ENCODE assay signal across 9 cellular contexts in the genomic region with DNA sequence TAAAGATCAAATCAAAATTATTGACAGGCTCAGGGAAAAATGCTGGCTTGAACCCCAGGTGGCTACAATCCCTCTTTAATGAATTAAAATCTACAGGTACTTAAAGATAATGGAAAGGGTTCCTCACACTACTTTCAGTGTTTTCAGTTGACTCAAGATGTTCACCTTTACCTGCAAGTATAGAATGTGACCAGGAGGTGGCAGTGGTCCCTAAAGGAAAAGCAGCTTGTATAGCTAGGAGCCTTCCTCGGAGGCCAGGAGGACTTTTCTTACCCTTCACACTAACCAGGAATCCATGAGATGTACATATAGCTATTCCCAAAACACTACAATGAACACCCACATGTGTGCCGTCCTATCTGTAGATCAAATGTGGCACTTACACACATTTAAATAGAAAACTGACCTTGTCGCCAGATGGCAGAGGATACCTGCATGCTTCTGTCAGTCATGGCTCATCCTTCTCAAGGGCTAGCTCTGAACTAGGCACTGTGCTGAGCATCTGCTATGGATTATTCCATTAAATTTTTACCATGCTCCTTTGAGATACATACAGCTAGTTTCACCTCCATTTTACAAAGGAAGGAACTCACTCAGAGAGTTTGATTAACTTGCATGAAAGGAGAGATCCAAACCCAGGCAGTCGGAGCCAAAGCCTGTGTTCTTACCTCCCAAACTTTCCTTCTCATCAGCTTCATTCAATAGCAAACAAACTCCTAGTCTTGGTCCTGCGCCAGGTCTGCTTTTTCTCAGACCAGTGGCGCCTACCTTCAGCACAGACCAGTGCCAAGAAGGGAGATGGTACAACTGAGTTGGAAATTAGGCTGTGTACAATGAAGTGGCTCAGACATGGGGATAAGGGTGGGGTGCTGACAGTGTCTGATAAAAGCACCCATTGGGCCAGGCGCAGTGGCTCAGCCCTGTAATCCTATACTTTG. TPM values are rescaled to one million over a fixed set of nuclear protein-coding genes. Genes with fewer than 3 reads are reported as not detected.
DNase-seq lines count a peak whose midpoint lies in the region; ATAC-seq, FAIRE-seq and TF ChIP-seq lines count a peak whose summit lies in the region.
"Had no signal": no experiment of that assay in that cellular context is flagged by ENCODE, and none has a peak within 500 bp of the region (broad histone marks: within the 10 kb centered on the region; RNA-seq: fewer than 3 reads in every experiment).

No MANE protein-coding gene starts in this region.

- H3K4me3 ChIP-seq in OCI-LY1 (ENCODE audit: low read depth, low read length, poor library complexity, severe bottlenecking) (no peak overlapping the region), osteoblast (ENCODE audit: insufficient read depth, low read length) (no peak overlapping the region), vagina (no peak overlapping the region)

- FAIRE-seq in D721Med (lab: Jason Lieb, UNC): no peak
- no peak for FAIRE-seq in HTR-8/SVneo (lab: Jason Lieb, UNC)
- no peak for FAIRE-seq in frontal cortex (lab: Jason Lieb, UNC)

- H3K9ac ChIP-seq in OCI-LY1 (ENCODE audit: low read length): no peak overlapping the region

- intact Hi-C loops in vagina (cut with DNase I): no loop called here

- H3K4me3 Mint-ChIP-seq in activated T-cell treated with anti-CD3 and anti-CD28 coated beads, Interleukin-2, amount 50 U/mL, for 72 hours: no peak overlapping the region
- H3K4me3 Mint-ChIP-seq: activated naive CD4-positive, alpha-beta T cell treated with anti-CD3 and anti-CD28 coated beads, Interleukin-2, amount 50 U/mL, for 24 hours had no signal

- no peaks in the 10 kb centered on the region for H3K27me3 Mint-ChIP-seq in activated T-cell treated with anti-CD3 and anti-CD28 coated beads, Interleukin-2, amount 50 U/mL, for 72 hours (ENCODE audit: low read depth)
- H3K27me3 Mint-ChIP-seq: activated naive CD4-positive, alpha-beta T cell treated with anti-CD3 and anti-CD28 coated beads, Interleukin-2, amount 50 U/mL, for 24 hours had no signal

- H4K20me1 ChIP-seq in OCI-LY1 (ENCODE audit: insufficient read depth, low read length) (no peaks in the 10 kb centered on the region), osteoblast (ENCODE audit: insufficient read depth, low read length) (no peaks in the 10 kb centered on the region)

- TF ChIP-seq POLR2A in vagina (IDR thresholded peaks at IDR 0.05): no peak

- H3K27me3 ChIP-seq in OCI-LY1 (ENCODE audit: insufficient read depth, low read length): no peaks in the 10 kb centered on the region; the same call in 1 of the 2 replicates
- H3K27me3 ChIP-seq in osteoblast (ENCODE audit: insufficient read depth, low read length): no peaks in the 10 kb centered on the region
- no peaks in the 10 kb centered on the region for H3K27me3 ChIP-seq in vagina

- H3K9me3 ChIP-seq in OCI-LY1 (ENCODE audit: low read length): no peaks in the 10 kb centered on the region
- no peaks in the 10 kb centered on the region for H3K9me3 ChIP-seq in osteoblast (ENCODE audit: low read depth, low read length)
- no peaks in the 10 kb centered on the region for H3K9me3 ChIP-seq in vagina

- H3K79me2 ChIP-seq in OCI-LY1 (ENCODE audit: insufficient read depth, low read length) (no peaks in the 10 kb centered on the region), osteoblast (ENCODE audit: insufficient read depth, low read length) (no peaks in the 10 kb centered on the region)

- no peaks in the 10 kb centered on the region for H3K36me3 ChIP-seq in OCI-LY1 (ENCODE audit: insufficient read depth, low read length)
- no peaks in the 10 kb centered on the region for H3K36me3 ChIP-seq in osteoblast (ENCODE audit: insufficient read depth, low read length)
- H3K36me3 ChIP-seq in vagina: no peaks in the 10 kb centered on the region

- H3K27ac ChIP-seq in OCI-LY1 (ENCODE audit: low read depth, low read length, poor library complexity, severe bottlenecking) (no peak overlapping the region), osteoblast (ENCODE audit: low read depth, low read length) (no peak overlapping the region), vagina (no peak overlapping the region)

- peaks cover 17% of the 10 kb centered on the region for H3K4me1 Mint-ChIP-seq in activated T-cell treated with anti-CD3 and anti-CD28 coated beads, Interleukin-2, amount 50 U/mL, for 72 hours (ENCODE audit: low read depth)
- H3K4me1 Mint-ChIP-seq: activated naive CD4-positive, alpha-beta T cell treated with anti-CD3 and anti-CD28 coated beads, Interleukin-2, amount 50 U/mL, for 24 hours had no signal

- ATAC-seq in activated T-cell treated with anti-CD3 and anti-CD28 coated beads, Interleukin-2, amount 50 U/mL, for 72 hours (replicated peaks in 1 of 2): peak; percentile 54 to 61

- H3K36me3 Mint-ChIP-seq in activated T-cell treated with anti-CD3 and anti-CD28 coated beads, Interleukin-2, amount 50 U/mL, for 72 hours (ENCODE audit: insufficient read depth in 2 of 2): no peaks in the 10 kb centered on the region
- H3K36me3 Mint-ChIP-seq: activated naive CD4-positive, alpha-beta T cell treated with anti-CD3 and anti-CD28 coated beads, Interleukin-2, amount 50 U/mL, for 24 hours had no signal

- H3K27ac Mint-ChIP-seq in activated T-cell treated with anti-CD3 and anti-CD28 coated beads, Interleukin-2, amount 50 U/mL, for 72 hours: no peak overlapping the region
- H3K27ac Mint-ChIP-seq: activated naive CD4-positive, alpha-beta T cell treated with anti-CD3 and anti-CD28 coated beads, Interleukin-2, amount 50 U/mL, for 24 hours had no signal

- H3K9me2 ChIP-seq in OCI-LY1 (ENCODE audit: low read depth, low read length): no peaks in the 10 kb centered on the region

- H3K4me2 ChIP-seq in OCI-LY1 (ENCODE audit: low read length) (no peak overlapping the region), osteoblast (ENCODE audit: insufficient read depth, low read length) (no peak overlapping the region)

- H3K4me1 ChIP-seq in OCI-LY1 (ENCODE audit: insufficient read depth, low read length, severe bottlenecking): no peaks in the 10 kb centered on the region
- H3K4me1 ChIP-seq in osteoblast (ENCODE audit: insufficient read depth, low read length): peaks cover 22% of the 10 kb centered on the region
- peaks cover 11% of the 10 kb centered on the region for H3K4me1 ChIP-seq in vagina

- peaks cover 0 to 3% of the 10 kb centered on the region in 2 donors for H3K9me3 Mint-ChIP-seq in activated T-cell treated with anti-CD3 and anti-CD28 coated beads, Interleukin-2, amount 50 U/mL, for 72 hours
- H3K9me3 Mint-ChIP-seq: activated naive CD4-positive, alpha-beta T cell treated with anti-CD3 and anti-CD28 coated beads, Interleukin-2, amount 50 U/mL, for 24 hours had no signal

- DNase-seq in D721Med (ENCODE audit: insufficient read length, low spot score) (peak; percentile 36), GM20000 (ENCODE audit: low spot score) (peak; percentile 75), HTR-8/SVneo (ENCODE audit: insufficient read length, low spot score) (peak; percentile 64), frontal cortex (ENCODE audit: low spot score in 2 of 2) (peak; percentile 26 to 54), osteoblast (ENCODE audit: insufficient read length, low spot score, missing footprints) (no peak), vagina (ENCODE audit: extremely low spot score in 2 of 2) (no peak)
- peak; percentile 62 to 67 for DNase-seq in activated T-cell treated with anti-CD3 and anti-CD28 coated beads, Interleukin-2, amount 50 U/mL, for 72 hours

- peak; percentile 76 for TF ChIP-seq CTCF in D721Med (IDR thresholded peaks at IDR 0.05; ENCODE audit: insufficient read depth, missing control alignments)
- TF ChIP-seq CTCF in GM20000 (IDR thresholded peaks at IDR 0.05; ENCODE audit: extremely low read depth, missing control alignments): peak; percentile 61
- peak; percentile 84 for TF ChIP-seq CTCF in OCI-LY1 (IDR thresholded peaks at IDR 0.05; ENCODE audit: low read length)
- TF ChIP-seq CTCF in osteoblast (IDR thresholded peaks at IDR 0.05; ENCODE audit: extremely low read depth, low read depth, low read length): peak; percentile 74
- TF ChIP-seq CTCF in vagina (IDR thresholded peaks at IDR 0.05): peak; percentile 49 to 79 (median 69)

- no peaks in the 10 kb centered on the region for H3F3A ChIP-seq in OCI-LY1 (ENCODE audit: insufficient read depth, low read length)

- H2AFZ ChIP-seq in OCI-LY1 (ENCODE audit: low read length) (no peak overlapping the region), osteoblast (ENCODE audit: low read length) (no peak overlapping the region)

RNA-seq across cellular contexts. Expression of gene C9orf152, which starts 24.5 kb away (rescaled TPM):
- not detected for total RNA-seq in activated T-cell treated with anti-CD3 and anti-CD28 coated beads, Interleukin-2, amount 50 U/mL, for 72 hours
- not detected for total RNA-seq in frontal cortex
- not detected in 2 replicates for total RNA-seq in osteoblast
- 0.49 TPM for total RNA-seq in vagina

Comparison
In these comparisons a context has a peak if more than half of its experiments do, and no peak if none do; other contexts are left out.
1. DNase-seq: peak in D721Med (single experiment), GM20000 (single experiment), HTR-8/SVneo (single experiment), activated T-cell treated with anti-CD3 and anti-CD28 coated beads, Interleukin-2, amount 50 U/mL, for 72 hours (2 of 2) and frontal cortex (2 of 2); none in osteoblast (single experiment) and vagina (0 of 2).
2. Peak in every context shown above with its lines, with median percentiles within 50 percentile points of each other: CTCF ChIP-seq.